In genomic region chr11:86397351-86397750, GRCh38 we compare ENCODE assay signal across 31 cellular contexts.
"Had no signal": no experiment of that assay in that cellular context is flagged by ENCODE, and none has a peak within 500 bp of the region (broad histone marks: within the 10 kb centered on the region; RNA-seq: fewer than 3 reads in every experiment).

No MANE protein-coding gene starts in this region.

- H3K4me3 ChIP-seq: adrenal gland, body of pancreas, breast epithelium had no signal

- H3K4me1 ChIP-seq: body of pancreas, breast epithelium had no signal

- H3K27me3 ChIP-seq: adrenal gland, body of pancreas, brain microvascular endothelial cell, breast epithelium had no signal

- H3K9me3 ChIP-seq: adrenal gland, body of pancreas, breast epithelium had no signal

- H3K36me3 ChIP-seq: adrenal gland, brain microvascular endothelial cell, breast epithelium had no signal

- DNase-seq: activated B cell treated with CpG ODN at 0.5 μM for 24 hours; activated CD4-positive, alpha-beta memory T cell treated with anti-CD3 and anti-CD28 coated beads for 36 hours; activated CD4-positive, alpha-beta T cell treated with anti-CD3 and anti-CD28 coated beads for 4 hours; activated CD4-positive, alpha-beta T cell treated with anti-CD3 and anti-CD28 coated beads, Interleukin-2, amount 10 ng/mL, durations not matched to agents 24 days and 14 days; activated CD4-positive, alpha-beta T cell treated with anti-CD3 and anti-CD28 coated beads, Interleukin-2, amount 50 U/mL, for 1 hour; activated CD4-positive, alpha-beta T cell treated with anti-CD3 and anti-CD28 coated beads, Interleukin-2, amount 50 U/mL, for 4 hours; activated CD4-positive, CD25-positive, alpha-beta regulatory T cell treated with anti-CD3 and anti-CD28 coated beads, Interleukin-2, amount 50 U/mL, for 72 hours; activated CD8-positive, alpha-beta memory T cell treated with anti-CD3 and anti-CD28 coated beads, Interleukin-2, amount 50 U/mL, for 4 hours; activated effector memory CD4-positive, alpha-beta T cell treated with anti-CD3 and anti-CD28 coated beads, Interleukin-2, amount 50 U/mL, for 16 hours; activated gamma-delta T cell treated with Interleukin-2 at 50 U/mL for 16 hours; activated naive CD4-positive, alpha-beta T cell; activated naive CD4-positive, alpha-beta T cell treated with anti-CD3 and anti-CD28 coated beads for 36 hours; activated naive CD4-positive, alpha-beta T cell treated with anti-CD3 and anti-CD28 coated beads, Interleukin-2, amount 50 U/mL, for 16 hours; activated naive CD8-positive, alpha-beta T cell treated with anti-CD3 and anti-CD28 coated beads for 36 hours; activated T-cell treated with anti-CD3 and anti-CD28 coated beads for 4 hours; activated T-cell treated with anti-CD3 and anti-CD28 coated beads, Interleukin-2, amount 50 U/mL, for 1 hour; activated T-cell treated with anti-CD3 and anti-CD28 coated beads, Interleukin-2, amount 50 U/mL, for 4 hours; activated T-cell treated with anti-CD3 and anti-CD28 coated beads, Interleukin-2, amount 50 U/mL, for 72 hours; adrenal gland; amniotic stem cell; aorta; body of pancreas; brain microvascular endothelial cell; central memory CD4-positive, alpha-beta T cell; T-helper 9 cell had no signal

- ATAC-seq: activated naive CD4-positive, alpha-beta T cell treated with anti-CD3 and anti-CD28 coated beads, Interleukin-2, amount 50 U/mL, for 72 hours; activated T-cell treated with anti-CD3 and anti-CD28 coated beads, Interleukin-2, amount 50 U/mL, for 4 hours; activated T-cell treated with anti-CD3 and anti-CD28 coated beads, Interleukin-2, amount 50 U/mL, for 72 hours; activated T-helper 17 cell treated with anti-CD3 and anti-CD28 coated beads, Interleukin-2, amount 50 U/mL, for 72 hours; body of pancreas had no signal

- FAIRE-seq: astrocyte, TTC549 had no signal

- H3K27ac ChIP-seq: adrenal gland, body of pancreas, breast epithelium, VCaP had no signal
